Comparison of ENCODE assay signal across 11 cellular contexts in genomic region chr18:46332286-46332801, GRCh38.
"Had no signal": no experiment of that assay in that cellular context is flagged by ENCODE, and none has a peak within 500 bp of the region (broad histone marks: within the 10 kb centered on the region; RNA-seq: fewer than 3 reads in every experiment).

No MANE protein-coding gene starts in this region.

- H3K9me3 Mint-ChIP-seq: activated B cell treated with CpG ODN at 0.5 μM for 24 hours; activated naive CD4-positive, alpha-beta T cell treated with anti-CD3 and anti-CD28 coated beads for 36 hours; activated T-helper 17 cell treated with anti-CD3 and anti-CD28 coated beads, Interleukin-2, amount 50 U/mL, for 72 hours had no signal

- H3K27ac Mint-ChIP-seq: activated B cell treated with CpG ODN at 0.5 μM for 24 hours; activated naive CD4-positive, alpha-beta T cell treated with anti-CD3 and anti-CD28 coated beads for 36 hours; activated T-helper 17 cell treated with anti-CD3 and anti-CD28 coated beads, Interleukin-2, amount 50 U/mL, for 72 hours had no signal

- H3K36me3 ChIP-seq: stomach, thoracic aorta had no signal

- ATAC-seq: activated T-helper 17 cell treated with anti-CD3 and anti-CD28 coated beads, Interleukin-2, amount 50 U/mL, for 72 hours had no signal

- H3K27me3 ChIP-seq: body of pancreas had no signal

- H3K4me3 Mint-ChIP-seq: activated B cell treated with CpG ODN at 0.5 μM for 24 hours had no signal

- H3K27ac ChIP-seq: body of pancreas, stomach, thoracic aorta had no signal

- H3K9me3 ChIP-seq: body of pancreas, stomach, thoracic aorta had no signal

- H3K4me3 ChIP-seq: body of pancreas, thoracic aorta had no signal

- DNase-seq: activated B cell treated with CpG ODN at 0.5 μM for 24 hours; activated CD4-positive, alpha-beta T cell treated with anti-CD3 and anti-CD28 coated beads, Interleukin-2, amount 50 U/mL, for 1 hour; activated T-cell treated with anti-CD3 and anti-CD28 coated beads for 4 hours; effector memory CD4-positive, alpha-beta T cell; hippocampal formation; kidney glomerular epithelial cell; stomach had no signal
